ENCODE assay signal across 25 cellular contexts in the genomic region with DNA sequence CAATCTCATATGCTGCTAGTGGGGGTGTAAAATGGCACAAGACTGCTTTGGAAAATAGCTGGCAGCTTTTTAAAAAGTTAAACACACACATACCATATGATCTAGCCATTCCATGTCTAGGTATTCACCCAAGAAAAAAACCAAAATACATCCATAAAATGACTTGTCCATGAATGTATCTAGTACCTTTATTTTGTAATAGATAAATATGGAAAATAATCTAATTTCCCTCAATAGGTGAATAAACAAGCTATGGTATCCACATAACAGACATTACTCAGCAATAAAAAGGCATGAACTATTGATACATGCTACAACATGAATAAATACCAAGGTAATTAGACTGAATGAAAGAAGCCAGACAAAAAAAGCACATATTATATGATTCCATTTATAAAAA. TPM values are rescaled to one million over a fixed set of nuclear protein-coding genes. Genes with fewer than 3 reads are reported as not detected.
A peak's percentile ranks its signal among the peaks of the same experiment; 100 is the strongest.
DNase-seq lines count a peak whose midpoint lies in the region; ATAC-seq, FAIRE-seq and TF ChIP-seq lines count a peak whose summit lies in the region.
"Had no signal": no experiment of that assay in that cellular context is flagged by ENCODE, and none has a peak within 500 bp of the region (broad histone marks: within the 10 kb centered on the region; RNA-seq: fewer than 3 reads in every experiment).

No MANE protein-coding gene starts in this region.

- TF ChIP-seq CTCF in MCF 10A (IDR thresholded peaks at IDR 0.05; ENCODE audit: unreplicated experiment) (no peak), breast epithelium (IDR thresholded peaks at IDR 0.05) (no peak), bronchial epithelial cell (IDR thresholded peaks at IDR 0.05; ENCODE audit: insufficient read depth, low read length, severe bottlenecking) (no peak), foreskin keratinocyte (conservative IDR thresholded peaks at IDR 0.05) (no peak)

- H3K4me1 ChIP-seq in breast epithelium: no peaks in the 10 kb centered on the region
- peaks cover 37% of the 10 kb centered on the region for H3K4me1 ChIP-seq in foreskin keratinocyte

- BruUV-seq in MCF 10A (replicated peaks; lab: Mats Ljungman, UMichigan): no TSS peak

- DNase-seq in MCF 10A (ENCODE audit: unreplicated experiment) (no peak), breast epithelium (ENCODE audit: low spot score in 2 of 2) (no peak), bronchial epithelial cell (ENCODE audit: low read depth) (peak; percentile 95), foreskin keratinocyte (peak; percentile 74 to 88), iPS-NIHi11 (ENCODE audit: low spot score) (no peak), T-cell (no peak)
- DNase-seq: DMS153, DND-41, GM23248, H7, KG1, MM.1S, NCI-H1417, NCI-H1694, NCI-H2029 treated with DMSO at 0.1 percent for 48 hours, NCI-H2227 treated with DMSO at 0.1 percent for 48 hours, NCI-H526 treated with DMSO at 0.1 percent for 48 hours, PC-9, SHP77 had no signal

- POLR2A ChIA-PET in MCF 10A (lab: Yijun Ruan, JAX) (interaction anchor here (0.7 to 3.2 kb wide), 9 partner anchors 10 to 424 kb away, joined by 3 to 28 read pairs (median 4); partner anchors contain the start of gene RNF141), T-cell (lab: Charles Lee) (no interaction called here)

- CTCF ChIA-PET in MCF 10A (lab: Yijun Ruan, JAX) (interaction anchor here (0.7 to 4.3 kb wide), 4 partner anchors 23 to 224 kb away, joined by 3 to 16 read pairs (median 3); partner anchors contain the start of gene RNF141), T-cell (lab: Charles Lee) (no interaction called here)

- H3K27ac Mint-ChIP-seq in MCF 10A (ENCODE audit: low read depth, unreplicated experiment): peak overlapping the region; percentile 51
- no peak overlapping the region for H3K27ac Mint-ChIP-seq in T-cell

- no peak for TF ChIP-seq POLR2A in breast epithelium (IDR thresholded peaks at IDR 0.05)

- ATAC-seq in foreskin keratinocyte: peak; percentile 80
- ATAC-seq in GM21423 (IDR thresholded peaks at IDR 0.05; ENCODE audit: unreplicated experiment): no peak
- ATAC-seq in T-cell (replicated peaks in 1 of 4): no peak
- no peak for ATAC-seq in HG03159 (IDR thresholded peaks at IDR 0.05; ENCODE audit: unreplicated experiment)

- H3K27ac ChIP-seq in breast epithelium (no peak overlapping the region), foreskin keratinocyte (peak overlapping the region; percentile 63)
- H3K27ac ChIP-seq: GM23248, PC-9 had no signal

- H3K4me1 Mint-ChIP-seq in MCF 10A (ENCODE audit: insufficient read depth, unreplicated experiment) (peaks cover 8% of the 10 kb centered on the region), T-cell (peaks cover 0 to 6% (median 0%) of the 10 kb centered on the region in 3 donors)

- intact Hi-C loops in MCF 10A (cut with micrococcal nuclease): no loop called here
- intact Hi-C loops in breast epithelium (cut with DNase I; ENCODE audit: low total_unique reads): loop anchor here (10.0 kb wide), 1 partner anchor 103 kb away; no protein-coding TSS in a partner anchor

- H3K27me3 Mint-ChIP-seq in MCF 10A (ENCODE audit: insufficient read depth, unreplicated experiment) (no peaks in the 10 kb centered on the region), T-cell (no peaks in the 10 kb centered on the region)

- H3K36me3 Mint-ChIP-seq in MCF 10A (ENCODE audit: insufficient read depth, unreplicated experiment) (peaks cover 22% of the 10 kb centered on the region), T-cell (peaks cover 35% of the 10 kb centered on the region)

- H3K9me3 Mint-ChIP-seq in MCF 10A (ENCODE audit: unreplicated experiment): no peaks in the 10 kb centered on the region
- no peaks in the 10 kb centered on the region for H3K9me3 Mint-ChIP-seq in T-cell

- H3K4me3 ChIP-seq in breast epithelium (no peak overlapping the region), bronchial epithelial cell (ENCODE audit: low read depth, low read length) (no peak overlapping the region)
- H3K4me3 ChIP-seq: GM23248, PC-9 had no signal

- no peak for FAIRE-seq in bronchial epithelial cell (lab: Jason Lieb, UNC)
- FAIRE-seq: GM12892, HTR-8/SVneo had no signal

- H3K36me3 ChIP-seq in breast epithelium (no peaks in the 10 kb centered on the region), bronchial epithelial cell (ENCODE audit: control insufficient read depth, insufficient read depth, low read length) (no peaks in the 10 kb centered on the region)

- no peaks in the 10 kb centered on the region for H3K27me3 ChIP-seq in breast epithelium
- H3K27me3 ChIP-seq in bronchial epithelial cell (ENCODE audit: control insufficient read depth, insufficient read depth, low read length): no peaks in the 10 kb centered on the region
- no peaks in the 10 kb centered on the region for H3K27me3 ChIP-seq in foreskin keratinocyte

- H3K4me3 Mint-ChIP-seq in MCF 10A (ENCODE audit: unreplicated experiment): no peak overlapping the region
- no peak overlapping the region for H3K4me3 Mint-ChIP-seq in T-cell

- no peaks in the 10 kb centered on the region for H3K9me3 ChIP-seq in breast epithelium

RNA-seq across cellular contexts. Expression of gene RNF141, which starts 22.9 kb away (rescaled TPM):
- total RNA-seq in MCF 10A (2022) (28.4 and 41.8 TPM in 2 replicates), breast epithelium (10 to 100 TPM; 31.1 to 54.1 (median 45.8) TPM), bronchial epithelial cell (71.9 and 103 TPM in 2 replicates), foreskin keratinocyte (27.8 and 29.4 TPM in 2 replicates), T-cell (10 to 100 TPM; 15.1 to 17.3 (median 15.3) TPM)
- 19.6 and 24.8 TPM in 2 replicates for polyA plus RNA-seq in foreskin keratinocyte

RNA-seq across cellular contexts. Expression of gene LYVE1, which starts 50.3 kb away (rescaled TPM):
- total RNA-seq in MCF 10A (2022): not detected in 2 replicates
- total RNA-seq in breast epithelium: 100 to 1,000 TPM in 1 of 3 donors, 10 to 100 TPM in 2; 39.2 to 218 (median 51.8) TPM
- total RNA-seq in bronchial epithelial cell: not detected in 2 replicates
- not detected in 2 replicates for total RNA-seq in foreskin keratinocyte
- polyA plus RNA-seq in foreskin keratinocyte: not detected in 2 replicates
- under 1 TPM in 3 of 5 donors, not detected in 2; 0.33 to 0.61 (median 0.38) TPM for total RNA-seq in T-cell
- total RNA-seq: GM23248, NCI-H460, PC-9, SK-MEL-5 had no signal
- polyA plus RNA-seq: GM23248 had no signal

Comparison
In these comparisons a context has a peak if more than half of its experiments do, and no peak if none do; other contexts are left out.
1. RNA of gene LYVE1, which starts 50.3 kb away (total RNA-seq): 39.2 to 218 TPM in breast epithelium; 0.33 to 0.61 TPM in T-cell, not detected in MCF 10A, not detected in bronchial epithelial cell and not detected in foreskin keratinocyte; every median in the first group is over 10 times any median in the second.
2. DNase-seq: peak in bronchial epithelial cell (single experiment) and foreskin keratinocyte (2 of 2); none in MCF 10A (single experiment), breast epithelium (0 of 2), iPS-NIHi11 (single experiment) and T-cell (0 of 34).